9 cellular contexts compared by ENCODE assay signal in genomic region chr5:123421773-123422172, GRCh38. TPM values are rescaled to one million over a fixed set of nuclear protein-coding genes. Genes with fewer than 3 reads are reported as not detected.
DNase-seq lines count a peak whose midpoint lies in the region; ATAC-seq and TF ChIP-seq lines count a peak whose summit lies in the region.
"Had no signal": no experiment of that assay in that cellular context is flagged by ENCODE, and none has a peak within 500 bp of the region (broad histone marks: within the 10 kb centered on the region; RNA-seq: fewer than 3 reads in every experiment).

No MANE protein-coding gene starts in this region.

- TF ChIP-seq CTCF in heart left ventricle (IDR thresholded peaks at IDR 0.05): no peak

- H3K4me1 ChIP-seq in heart left ventricle: peaks cover 0 to 35% (median 18%) of the 10 kb centered on the region in 12 donors
- H3K4me1 ChIP-seq in mononuclear cell (ENCODE audit: insufficient read depth, low read length): peaks cover 46% of the 10 kb centered on the region
- H3K4me1 ChIP-seq in aorta (ENCODE audit: control insufficient read depth in 1 of 2, insufficient read depth in 2 of 2, low read length in 2 of 2): peaks cover 1 to 7% of the 10 kb centered on the region in 2 donors

- H3K27me3 ChIP-seq in heart left ventricle (no peaks in the 10 kb centered on the region), mononuclear cell (ENCODE audit: insufficient read depth, low read length) (no peaks in the 10 kb centered on the region), aorta (ENCODE audit: control insufficient read depth in 1 of 2, insufficient read depth in 2 of 2, low read length in 1 of 2) (no peaks in the 10 kb centered on the region)

- no peak overlapping the region for H3K27ac ChIP-seq in heart left ventricle
- no peak overlapping the region for H3K27ac ChIP-seq in aorta (ENCODE audit: low read depth in 1 of 2, low read length in 2 of 2)

- 9 to 21% (median 11%) methylated on average over 2 of the region's 2 CpGs for WGBS in heart left ventricle, 4 donors
- WGBS in aorta, 2 donors: 3 to 5% methylated on average over 2 of the region's 2 CpGs

- H3K9me3 ChIP-seq in heart left ventricle: no peaks in the 10 kb centered on the region
- H3K9me3 ChIP-seq in mononuclear cell (ENCODE audit: low read depth, low read length): no peaks in the 10 kb centered on the region
- H3K9me3 ChIP-seq in aorta (ENCODE audit: control insufficient read depth, low read length): no peaks in the 10 kb centered on the region

- TF ChIP-seq POLR2A in heart left ventricle (IDR thresholded peaks at IDR 0.05): no peak

- intact Hi-C loops in heart left ventricle (cut with DNase I): loop anchor here (2.0 to 10.0 kb wide), 7 partner anchors 83 to 191 kb away; partner anchors contain the start of gene CSNK1G3 (in 7 of the 10)
- intact Hi-C loops in Right ventricle myocardium superior (cut with DNase I): loop anchor here (2.0 to 5.0 kb wide), 2 partner anchors 91 to 191 kb away; partner anchors contain the start of gene CSNK1G3
- intact Hi-C loops in aorta (cut with DNase I): loop anchor here (5.0 to 10.0 kb wide), 3 partner anchors 63 to 191 kb away; no protein-coding TSS in a partner anchor

- ATAC-seq in heart left ventricle: no peak
- ATAC-seq in Right ventricle myocardium superior (ENCODE audit: poor library complexity): no peak
- no peak for ATAC-seq in aorta (ENCODE audit: low FRiP score)

- H3K4me3 ChIP-seq in heart left ventricle (peak overlapping the region in 10 of 12 donors; percentile 64 to 98 (median 88)), mononuclear cell (ENCODE audit: low read length) (peak overlapping the region; percentile 83), aorta (ENCODE audit: low read length in 2 of 2) (peak overlapping the region; percentile 82 to 97)

- H3K36me3 ChIP-seq in heart left ventricle (peaks cover 0 to 17% (median 9%) of the 10 kb centered on the region in 9 donors), aorta (ENCODE audit: control insufficient read depth in 1 of 2, insufficient read depth in 2 of 2, low read length in 1 of 2) (no peaks in the 10 kb centered on the region)

- DNase-seq in heart left ventricle (no peak), Right ventricle myocardium superior (no peak), cerebellar cortex (ENCODE audit: low spot score) (peak; percentile 21), aorta (no peak), NCI-H187 (lab: John Stamatoyannopoulos, UW) (no peak), SW 1271 (lab: John Stamatoyannopoulos, UW) (no peak)
- no peak for DNase-seq in stimulated activated CD4-positive, alpha-beta T cell treated with anti-CD3 and anti-CD28 coated beads, Interleukin-4, amount 100 ng/mL, for 1 hour
- DNase-seq: stimulated activated CD4-positive, alpha-beta T cell treated with anti-CD3 and anti-CD28 coated beads, Interleukin-4, amount 100 ng/mL, for 4 hours had no signal

RNA-seq across cellular contexts. Expression of gene CEP120, which starts 1.4 kb away (rescaled TPM):
- 10 to 100 TPM; 10.3 to 16.5 (median 12.4) TPM for total RNA-seq in heart left ventricle
- 1 to 10 TPM; 2.8 to 6.4 TPM for polyA plus RNA-seq in heart left ventricle
- total RNA-seq in Right ventricle myocardium superior: 12.8 TPM
- total RNA-seq in mononuclear cell: 61.1 TPM
- total RNA-seq in aorta: 10 to 100 TPM; 19.4 to 24.2 TPM
- polyA plus RNA-seq in aorta: 10 to 100 TPM in 1 of 2 donors, 1 to 10 TPM in 1; 7.1 to 10.5 TPM
